Comparison of ENCODE assay signal across 9 cellular contexts in genomic region chr12:88334271-88334670, GRCh38.
A peak's percentile ranks its signal among the peaks of the same experiment; 100 is the strongest.
DNase-seq lines count a peak whose midpoint lies in the region; ATAC-seq, FAIRE-seq and TF ChIP-seq lines count a peak whose summit lies in the region.
"Had no signal": no experiment of that assay in that cellular context is flagged by ENCODE, and none has a peak within 500 bp of the region (broad histone marks: within the 10 kb centered on the region; RNA-seq: fewer than 3 reads in every experiment).

No MANE protein-coding gene starts in this region.

- H3K4me3 ChIP-seq in OCI-LY3 (ENCODE audit: low read length): peak overlapping the region; percentile 22
- no peak overlapping the region for H3K4me3 ChIP-seq in fibroblast of pulmonary artery (replicated peaks; ENCODE audit: low read depth, low read length)
- H3K4me3 ChIP-seq: BLaER1 had no signal

- peak overlapping the region; percentile 12; the same call in 1 of the 2 replicates for H3K9ac ChIP-seq in OCI-LY3 (ENCODE audit: low read length)
- H3K9ac ChIP-seq: BLaER1 had no signal

- H3K9me3 ChIP-seq in OCI-LY3 (ENCODE audit: insufficient read depth, low read length): peaks cover 5% of the 10 kb centered on the region; the same call in 1 of the 2 replicates
- H3K9me3 ChIP-seq: BLaER1 had no signal

- H4K20me1 ChIP-seq in OCI-LY3 (ENCODE audit: insufficient read depth, low read length): no peaks in the 10 kb centered on the region
- H4K20me1 ChIP-seq: BLaER1 had no signal

- H3K36me3 ChIP-seq in OCI-LY3 (replicated peaks; ENCODE audit: low read depth, low read length): no peaks in the 10 kb centered on the region
- H3K36me3 ChIP-seq: BLaER1 had no signal

- DNase-seq in COR-L47 (lab: John Stamatoyannopoulos, UW) (peak; percentile 22), fibroblast of pulmonary artery (ENCODE audit: low read depth) (peak; percentile 72), GM19239 (ENCODE audit: insufficient read length, low spot score) (no peak), DMS 273 treated with DMSO at 0.1 percent for 48 hours (lab: John Stamatoyannopoulos, UW) (no peak), hepatic stellate cell (ENCODE audit: low spot score) (no peak)
- DNase-seq in stimulated activated CD4-positive, alpha-beta T cell treated with anti-CD3 and anti-CD28 coated beads, Interleukin-15, amount 100 ng/mL, for 24 hours: no peak

- H3K4me1 ChIP-seq in OCI-LY3 (ENCODE audit: low read length): peaks cover 28% of the 10 kb centered on the region
- H3K4me1 ChIP-seq: BLaER1 had no signal

- H2AFZ ChIP-seq in OCI-LY3 (ENCODE audit: low read depth, low read length): peak overlapping the region; percentile 63

- no peaks in the 10 kb centered on the region for H3K27me3 ChIP-seq in OCI-LY3 (ENCODE audit: low read depth, low read length)
- H3K27me3 ChIP-seq: BLaER1 had no signal

- no peak for TF ChIP-seq CTCF in OCI-LY3 (IDR thresholded peaks at IDR 0.05; ENCODE audit: low read depth, low read length)
- no peak for TF ChIP-seq CTCF in fibroblast of pulmonary artery (IDR thresholded peaks at IDR 0.05; ENCODE audit: low read length, missing control alignments)

- ATAC-seq in HG02678 (IDR thresholded peaks at IDR 0.05; ENCODE audit: unreplicated experiment): peak; percentile 62

- H3K4me2 ChIP-seq in OCI-LY3 (ENCODE audit: low read length): peak overlapping the region; percentile 57
- H3K4me2 ChIP-seq: BLaER1 had no signal

- H3K27ac ChIP-seq in OCI-LY3 (ENCODE audit: low read length): no peak overlapping the region
- H3K27ac ChIP-seq: BLaER1 had no signal

- no peaks in the 10 kb centered on the region for H3K79me2 ChIP-seq in OCI-LY3 (ENCODE audit: low read length)

- no peak for FAIRE-seq in GM19239 (lab: Jason Lieb, UNC)

Comparison
In these comparisons a context has a peak if more than half of its experiments do, and no peak if none do; other contexts are left out.
1. DNase-seq: peak in COR-L47 (single experiment) and fibroblast of pulmonary artery (single experiment); none in GM19239 (single experiment), DMS 273 treated with DMSO at 0.1 percent for 48 hours (single experiment), stimulated activated CD4-positive, alpha-beta T cell treated with anti-CD3 and anti-CD28 coated beads, Interleukin-15, amount 100 ng/mL, for 24 hours (single experiment) and hepatic stellate cell (single experiment).